ENCODE assay signal across 18 cellular contexts in genomic region chr20:47814632-47815415, GRCh38. TPM values are rescaled to one million over a fixed set of nuclear protein-coding genes. Genes with fewer than 3 reads are reported as not detected.
DNase-seq lines count a peak whose midpoint lies in the region; ATAC-seq and TF ChIP-seq lines count a peak whose summit lies in the region.
"Had no signal": no experiment of that assay in that cellular context is flagged by ENCODE, and none has a peak within 500 bp of the region (broad histone marks: within the 10 kb centered on the region; RNA-seq: fewer than 3 reads in every experiment).

No MANE protein-coding gene starts in this region.

- H3K4me1 ChIP-seq in HCT116 (ENCODE audit: control insufficient read depth in 1 of 2, insufficient read depth in 2 of 2, low read length in 2 of 2): peaks cover 0 to 8% of the 10 kb centered on the region in 2 experiments; a peak in 2 of 4 replicates
- peaks cover 67% of the 10 kb centered on the region for H3K4me1 ChIP-seq in PC-3 (ENCODE audit: insufficient read depth, low read length)
- H3K4me1 ChIP-seq in BE2C: peaks cover 9% of the 10 kb centered on the region
- H3K4me1 ChIP-seq: HAP-1, SJSA1 had no signal

- no peaks in the 10 kb centered on the region for H3K9me2 ChIP-seq in HCT116 (ENCODE audit: insufficient read depth)
- H3K9me2 ChIP-seq in PC-3 (replicated peaks; ENCODE audit: low read length): no peaks in the 10 kb centered on the region

- no peak for DNase-seq in HCT116 (ENCODE audit: low read depth, low spot score)
- DNase-seq in PC-3: no peak
- DNase-seq in chondrocyte (ENCODE audit: low spot score): peak; percentile 46
- DNase-seq in posterior vena cava (ENCODE audit: low spot score): peak; percentile 58
- DNase-seq in NCI-H774 (lab: John Stamatoyannopoulos, UW): no peak
- DNase-seq in BE2C: no peak
- DNase-seq in coronary artery (ENCODE audit: low spot score): no peak
- DNase-seq: Calu3; CD4-positive, alpha-beta memory T cell; GF-D8; NCI-H1105; NCI-H1694; NCI-H2081 treated with DMSO at 0.1 percent for 48 hours; NCI-H524 had no signal

- H3K9me3 ChIP-seq in HCT116 (ENCODE audit: control insufficient read depth in 1 of 2, insufficient read depth in 1 of 2, low read depth in 1 of 2, low read length in 2 of 2) (no peaks in the 10 kb centered on the region), PC-3 (ENCODE audit: low read length) (no peaks in the 10 kb centered on the region), BE2C (no peaks in the 10 kb centered on the region)
- H3K9me3 ChIP-seq: BLaER1, HAP-1, SJSA1 had no signal

- no peak for TF ChIP-seq POLR2A in HCT116 (IDR thresholded peaks at IDR 0.05; ENCODE audit: borderline replicate concordance, extremely low read depth, insufficient read depth, insufficient read length)

- H3K4me3 Mint-ChIP-seq in chondrocyte (ENCODE audit: unreplicated experiment): no peak overlapping the region
- H3K4me3 Mint-ChIP-seq: CD4-positive, alpha-beta memory T cell had no signal

- peaks cover 61% of the 10 kb centered on the region for H3K27me3 ChIP-seq in HCT116 (ENCODE audit: insufficient read depth, low read length)
- no peaks in the 10 kb centered on the region for H3K27me3 ChIP-seq in PC-3 (ENCODE audit: low read length)
- no peaks in the 10 kb centered on the region; the same call in 1 of the 2 replicates for H3K27me3 ChIP-seq in BE2C
- H3K27me3 ChIP-seq: BLaER1 had no signal

- no peak overlapping the region for H3K4me2 ChIP-seq in HCT116 (ENCODE audit: low read length)
- no peak overlapping the region for H3K4me2 ChIP-seq in PC-3 (ENCODE audit: low read length)
- H3K4me2 ChIP-seq: A549, BLaER1 had no signal

- H3K36me3 ChIP-seq in HCT116 (ENCODE audit: control insufficient read depth in 1 of 2, insufficient read depth in 2 of 2, low read length in 2 of 2) (no peaks in the 10 kb centered on the region), PC-3 (ENCODE audit: low read depth, low read length) (no peaks in the 10 kb centered on the region), BE2C (no peaks in the 10 kb centered on the region)
- H3K36me3 ChIP-seq: BLaER1, HAP-1, SJSA1 had no signal

- no peak overlapping the region for H3K27ac Mint-ChIP-seq in chondrocyte (ENCODE audit: unreplicated experiment)
- H3K27ac Mint-ChIP-seq: CD4-positive, alpha-beta memory T cell had no signal

- H3K9ac ChIP-seq in HCT116 (ENCODE audit: low read length) (no peak overlapping the region), PC-3 (ENCODE audit: low read length) (no peak overlapping the region)
- H3K9ac ChIP-seq: BLaER1 had no signal

- H2AFZ ChIP-seq in HCT116 (ENCODE audit: low read depth, low read length, poor library complexity, severe bottlenecking) (no peak overlapping the region), PC-3 (ENCODE audit: low read length) (no peak overlapping the region)

- BruUV-seq in HCT116 (replicated peaks; lab: Mats Ljungman, UMichigan) (no TSS peak), PC-3 (replicated peaks; lab: Mats Ljungman, UMichigan) (no TSS peak)

- H3K9me3 Mint-ChIP-seq in chondrocyte (ENCODE audit: low read depth): peaks cover 10% of the 10 kb centered on the region

- H4K20me1 ChIP-seq in HCT116 (ENCODE audit: insufficient read depth) (no peaks in the 10 kb centered on the region), PC-3 (ENCODE audit: low read length) (no peaks in the 10 kb centered on the region)
- H4K20me1 ChIP-seq: BLaER1 had no signal

- no peak for TF ChIP-seq RAD21 in HCT116 (IDR thresholded peaks at IDR 0.05; ENCODE audit: low read depth)

- H3K36me3 Mint-ChIP-seq in chondrocyte (ENCODE audit: low read depth): peaks cover 5% of the 10 kb centered on the region
- H3K36me3 Mint-ChIP-seq: CD4-positive, alpha-beta memory T cell had no signal

- H3K79me2 ChIP-seq in HCT116 (ENCODE audit: insufficient read depth, low read length): no peaks in the 10 kb centered on the region
- H3K79me2 ChIP-seq in PC-3 (ENCODE audit: low read length): 0 out of 2 replicates have a peak, but pooled peaks cover 8% of the 10 kb centered on the region

- peaks cover 10% of the 10 kb centered on the region for H3F3A ChIP-seq in PC-3 (ENCODE audit: low read length, unreplicated experiment)

- peaks cover 1% of the 10 kb centered on the region for H3K4me1 Mint-ChIP-seq in chondrocyte (ENCODE audit: low read depth)
- H3K4me1 Mint-ChIP-seq: CD4-positive, alpha-beta memory T cell had no signal

- H3K27me3 Mint-ChIP-seq in chondrocyte (ENCODE audit: low read depth): peaks cover 68% of the 10 kb centered on the region

- POLR2A ChIA-PET in HCT116 (lab: Charles Lee): no interaction called here
- POLR2A ChIA-PET in PC-3 (lab: Charles Lee; ENCODE audit: unreplicated experiment): interaction anchor here (0.7 kb wide), 1 partner anchor 824 kb away, joined by 3 read pairs; no protein-coding TSS in a partner anchor

- ATAC-seq in HCT116: peak; percentile 21; the same call in 1 of the 2 replicates
- no peak for ATAC-seq in PC-3
- ATAC-seq: A549 had no signal

- no peak overlapping the region for H3K27ac ChIP-seq in HCT116 (ENCODE audit: low read depth, low read length)
- H3K27ac ChIP-seq in PC-3 (ENCODE audit: low read length): peak overlapping the region; percentile 29
- no peak overlapping the region for H3K27ac ChIP-seq in coronary artery
- H3K27ac ChIP-seq: A549, BLaER1, SJSA1 had no signal

- intact Hi-C loops in HCT116 (cut with micrococcal nuclease) (loop anchor here (10.0 kb wide), 1 partner anchor 80 kb away; no protein-coding TSS in a partner anchor), PC-3 (cut with micrococcal nuclease) (loop anchor here (10.0 kb wide), 1 partner anchor 110 kb away; no protein-coding TSS in a partner anchor), posterior vena cava (cut with DNase I) (loop anchor here in 1 of 2 donors (10.0 kb wide), 2 partner anchors 80 to 1090 kb away; no protein-coding TSS in a partner anchor)

- H3K4me3 ChIP-seq in HCT116 (replicated peaks in 1 of 2; ENCODE audit: low read depth in 1 of 2, low read length in 2 of 2) (no peak overlapping the region), PC-3 (ENCODE audit: low read length) (no peak overlapping the region), BE2C (ENCODE audit: low read depth, low read length) (no peak overlapping the region), coronary artery (no peak overlapping the region)
- H3K4me3 ChIP-seq: A549, BLaER1, HAP-1, SJSA1 had no signal

- CTCF ChIA-PET in HCT116 (lab: Charles Lee): interaction anchor here (1.5 kb wide), 1 partner anchor 40 kb away, joined by 3 read pairs; no protein-coding TSS in a partner anchor
- CTCF ChIA-PET in PC-3 (lab: Charles Lee): interaction anchor here (0.6 to 0.9 kb wide), 2 partner anchors 34 to 481 kb away, joined by 3 to 4 read pairs; no protein-coding TSS in a partner anchor

- RAD21 ChIA-PET in HCT116 (lab: Charles Lee; ENCODE audit: low non-redundant PET in 1 of 2, low total read pairs in 2 of 2, uncharacterized antibody in 2 of 2, unreplicated experiment in 2 of 2): no interaction called here

- no peak for TF ChIP-seq CTCF in HCT116 (IDR thresholded peaks at IDR 0.05 in 2 of 3, conservative IDR thresholded peaks at IDR 0.05 in 1 of 3; ENCODE audit: borderline replicate concordance in 1 of 3, insufficient read depth in 1 of 3, low read depth in 2 of 3, low read length in 2 of 3)
- TF ChIP-seq CTCF in PC-3 (conservative IDR thresholded peaks at IDR 0.05; ENCODE audit: low read depth, low read length): no peak
- TF ChIP-seq CTCF in chondrocyte (IDR thresholded peaks at IDR 0.05): no peak
- TF ChIP-seq CTCF in BE2C (IDR thresholded peaks at IDR 0.05; ENCODE audit: low read depth, low read length): no peak
- TF ChIP-seq CTCF in coronary artery (IDR thresholded peaks at IDR 0.05): no peak

TF ChIP-seq in HCT116, 20 proteins besides CTCF, POLR2A, EP300 and RAD21:
- TF ChIP-seq POLR2AphosphoS5 (IDR thresholded peaks at IDR 0.05; ENCODE audit: low read depth, low read length) (no peak), CBX3 (IDR thresholded peaks at IDR 0.05; ENCODE audit: low read depth) (no peak)

RNA-seq across cellular contexts. Expression of gene SULF2, which starts 29.5 kb away (rescaled TPM):
- total RNA-seq in HCT116 (2021; ENCODE audit: unreplicated experiment) (13.0 TPM), PC-3 (2014; rRNA removed) (340 and 372 TPM in 2 replicates), chondrocyte (82.4 to 120 TPM (median 85.7 TPM) in 3 replicates), posterior vena cava (100 to 1,000 TPM in 1 of 2 donors, 10 to 100 TPM in 1; 89.4 to 141 TPM)
- polyA plus RNA-seq in HCT116 (2012): 6.1 and 7.0 TPM in 2 replicates
- 95.1 TPM for polyA plus RNA-seq in BE2C (2012; ENCODE audit: insufficient read depth, insufficient read length, low read depth)

Comparison
In these comparisons a context has a peak if more than half of its experiments do, and no peak if none do; other contexts are left out.
1. DNase-seq: peak in chondrocyte (single experiment) and posterior vena cava (single experiment); none in HCT116 (single experiment), PC-3 (single experiment), NCI-H774 (single experiment), BE2C (single experiment) and coronary artery (single experiment).